ENCODE assay signal across 12 cellular contexts in genomic region chr7:2384354-2385243, GRCh38. TPM values are rescaled to one million over a fixed set of nuclear protein-coding genes. Genes with fewer than 3 reads are reported as not detected.
DNase-seq lines count a peak whose midpoint lies in the region; TF ChIP-seq lines count a peak whose summit lies in the region.
"Had no signal": no experiment of that assay in that cellular context is flagged by ENCODE, and none has a peak within 500 bp of the region (broad histone marks: within the 10 kb centered on the region; RNA-seq: fewer than 3 reads in every experiment).

No MANE protein-coding gene starts in this region.

- TF ChIP-seq POLR2A in uterus (IDR thresholded peaks at IDR 0.05), result no peak

- no peak overlapping the region for H3K27ac ChIP-seq in DOHH2 (ENCODE audit: low read depth, low read length)
- H3K27ac ChIP-seq in brain microvascular endothelial cell, result no peak overlapping the region
- H3K27ac ChIP-seq in neural progenitor cell, result no peak overlapping the region
- H3K27ac ChIP-seq in uterus, result no peak overlapping the region
- H3K27ac ChIP-seq: heart right ventricle had no signal

- H3K9me2 ChIP-seq in DOHH2 (replicated peaks; ENCODE audit: control insufficient read depth, low read length) (no peaks in the 10 kb centered on the region), Loucy (replicated peaks; ENCODE audit: low read depth, low read length) (no peaks in the 10 kb centered on the region)

- H3K9ac ChIP-seq in Loucy (ENCODE audit: low read depth, low read length, poor library complexity, severe bottlenecking) (no peak overlapping the region), neural progenitor cell (no peak overlapping the region)

- H3K4me2 ChIP-seq in DOHH2 (ENCODE audit: low read length) (no peak overlapping the region), Loucy (ENCODE audit: low read depth, low read length, poor library complexity, severe bottlenecking) (no peak overlapping the region), neural progenitor cell (no peak overlapping the region)

- in situ Hi-C loops in brain microvascular endothelial cell (cut with HindIII; ENCODE audit: low pct_ligation_motif_present, low sequenced_read_pairs), result no loop called here

- peaks cover 8% of the 10 kb centered on the region for H3K4me1 Mint-ChIP-seq in neural progenitor cell

- H3K9me3 ChIP-seq in DOHH2 (ENCODE audit: control insufficient read depth, insufficient read depth, low read length), result no peaks in the 10 kb centered on the region
- H3K9me3 ChIP-seq in Loucy (ENCODE audit: insufficient read depth, low read depth, low read length), result no peaks in the 10 kb centered on the region
- no peaks in the 10 kb centered on the region for H3K9me3 ChIP-seq in neural progenitor cell (ENCODE audit: low read depth)
- no peaks in the 10 kb centered on the region for H3K9me3 ChIP-seq in uterus
- H3K9me3 ChIP-seq: heart right ventricle had no signal

- H3K4me3 ChIP-seq in DOHH2 (ENCODE audit: low read length) (no peak overlapping the region), Loucy (ENCODE audit: low read length, poor library complexity, severe bottlenecking) (no peak overlapping the region), brain microvascular endothelial cell (ENCODE audit: low read depth, low read length) (no peak overlapping the region), neural progenitor cell (no peak overlapping the region), uterus (no peak overlapping the region)
- H3K4me3 ChIP-seq: heart right ventricle had no signal

- H3K36me3 Mint-ChIP-seq in neural progenitor cell, result peaks cover 11% of the 10 kb centered on the region

- H3K27me3 ChIP-seq in DOHH2 (ENCODE audit: control insufficient read depth, low read length) (no peaks in the 10 kb centered on the region), Loucy (ENCODE audit: insufficient read depth, low read length, poor library complexity, severe bottlenecking) (no peaks in the 10 kb centered on the region), brain microvascular endothelial cell (replicated peaks) (no peaks in the 10 kb centered on the region), neural progenitor cell (no peaks in the 10 kb centered on the region), uterus (no peaks in the 10 kb centered on the region)
- H3K27me3 ChIP-seq: heart right ventricle had no signal

- no peak overlapping the region for H3K4me3 Mint-ChIP-seq in neural progenitor cell
- H3K4me3 Mint-ChIP-seq: nephron; T-helper 1 cell treated with Interleukin-12 subunit alpha and Interleukin-12 subunit beta and Interleukin-4 antibody, amounts not matched to agents 30 μg/mL and 1 μg/mL, for 36 hours had no signal

- H2AFZ ChIP-seq in Loucy (ENCODE audit: low read length) (no peak overlapping the region), neural progenitor cell (replicated peaks) (no peak overlapping the region)

- peaks cover 4% of the 10 kb centered on the region for H3K27me3 Mint-ChIP-seq in neural progenitor cell (ENCODE audit: insufficient read depth, low read depth)

- H3K9me3 Mint-ChIP-seq in neural progenitor cell, result no peaks in the 10 kb centered on the region
- H3K9me3 Mint-ChIP-seq: nephron; T-helper 1 cell treated with Interleukin-12 subunit alpha and Interleukin-12 subunit beta and Interleukin-4 antibody, amounts not matched to agents 30 μg/mL and 1 μg/mL, for 36 hours had no signal

- TF ChIP-seq CTCF in DOHH2 (IDR thresholded peaks at IDR 0.05; ENCODE audit: low read depth, low read length, poor library complexity, severe bottlenecking), result peak; percentile 31
- TF ChIP-seq CTCF in Loucy (conservative IDR thresholded peaks at IDR 0.05; ENCODE audit: low read length), result peak; percentile 64
- TF ChIP-seq CTCF in brain microvascular endothelial cell (IDR thresholded peaks at IDR 0.05; ENCODE audit: low read depth, low read length, missing control alignments), result peak; percentile 33
- TF ChIP-seq CTCF in neural progenitor cell (IDR thresholded peaks at IDR 0.05), result peak; percentile 37
- TF ChIP-seq CTCF in uterus (IDR thresholded peaks at IDR 0.05), result no peak

- H3K36me3 ChIP-seq in DOHH2 (ENCODE audit: control insufficient read depth, low read length) (peaks cover 43% of the 10 kb centered on the region), Loucy (ENCODE audit: insufficient read depth, low read length) (peaks cover 31% of the 10 kb centered on the region; the same call in 1 of the 2 replicates), brain microvascular endothelial cell (replicated peaks) (peaks cover 33% of the 10 kb centered on the region), neural progenitor cell (no peaks in the 10 kb centered on the region), uterus (no peaks in the 10 kb centered on the region)

- DNase-seq in brain microvascular endothelial cell (no peak), neural progenitor cell (ENCODE audit: low spot score) (peak; percentile 35), LoVo (ENCODE audit: low spot score) (no peak), uterus (no peak), NCI-H1048 (lab: John Stamatoyannopoulos, UW) (no peak)
- DNase-seq: activated CD4-positive, alpha-beta T cell treated with anti-CD3 and anti-CD28 coated beads, Interleukin-2, amount 50 U/mL, for 4 hours; heart right ventricle; PC-3 had no signal

- H4K20me1 ChIP-seq in DOHH2 (ENCODE audit: control insufficient read depth, insufficient read depth, low read depth, low read length), result peaks cover 7% of the 10 kb centered on the region; the same call in 1 of the 2 replicates
- no peaks in the 10 kb centered on the region for H4K20me1 ChIP-seq in Loucy (ENCODE audit: insufficient read depth, low read length, poor library complexity, severe bottlenecking)
- H4K20me1 ChIP-seq in neural progenitor cell (ENCODE audit: low read depth), result no peaks in the 10 kb centered on the region

- H3K79me2 ChIP-seq in DOHH2 (ENCODE audit: control insufficient read depth, low read length) (no peaks in the 10 kb centered on the region), Loucy (ENCODE audit: insufficient read depth, low read length) (no peaks in the 10 kb centered on the region), neural progenitor cell (ENCODE audit: low read depth) (no peaks in the 10 kb centered on the region)

- H3K4me1 ChIP-seq in DOHH2 (ENCODE audit: control insufficient read depth, low read length) (no peaks in the 10 kb centered on the region), Loucy (ENCODE audit: insufficient read depth, low read length, poor library complexity, severe bottlenecking) (no peaks in the 10 kb centered on the region), neural progenitor cell (no peaks in the 10 kb centered on the region), uterus (no peaks in the 10 kb centered on the region)

- intact Hi-C loops in uterus (cut with DNase I; ENCODE audit: low total_unique reads), result no loop called here

- peak overlapping the region; percentile 93 for H3K27ac Mint-ChIP-seq in neural progenitor cell
- H3K27ac Mint-ChIP-seq: nephron; T-helper 1 cell treated with Interleukin-12 subunit alpha and Interleukin-12 subunit beta and Interleukin-4 antibody, amounts not matched to agents 30 μg/mL and 1 μg/mL, for 36 hours had no signal

- H3F3A ChIP-seq in DOHH2 (ENCODE audit: control insufficient read depth, insufficient read depth) (0 out of 2 replicates have a peak, but pooled peaks cover 5% of the 10 kb centered on the region), Loucy (ENCODE audit: low read depth) (no peaks in the 10 kb centered on the region), neural progenitor cell (ENCODE audit: low read depth) (no peaks in the 10 kb centered on the region)

RNA-seq across cellular contexts. Expression of gene CHST12, which starts 18.8 kb away (rescaled TPM):
- 0.43 and 7.2 TPM in 2 replicates for total RNA-seq in neural progenitor cell (ENCODE audit: low replicate concordance)
- 10 to 100 TPM in 1 of 4 donors, 1 to 10 TPM in 3; 5.6 to 30.5 (median 8.3) TPM for total RNA-seq in uterus

RNA-seq across cellular contexts. Expression of gene EIF3B, which starts 30.0 kb away (rescaled TPM):
- 146 and 167 TPM in 2 replicates for total RNA-seq in neural progenitor cell (ENCODE audit: low replicate concordance)
- total RNA-seq in uterus, result 100 to 1,000 TPM in 2 of 4 donors, 10 to 100 TPM in 2; 67.6 to 155 (median 95.2) TPM

Comparison
In these comparisons a context has a peak if more than half of its experiments do, and no peak if none do; other contexts are left out.
1. CTCF ChIP-seq: peak in DOHH2 (single experiment), Loucy (single experiment), brain microvascular endothelial cell (single experiment) and neural progenitor cell (single experiment); none in uterus (0 of 4).